15 cellular contexts compared by ENCODE assay signal in genomic region chr20:57960803-57961575, GRCh38.
"Had no signal": no experiment of that assay in that cellular context is flagged by ENCODE, and none has a peak within 500 bp of the region (broad histone marks: within the 10 kb centered on the region; RNA-seq: fewer than 3 reads in every experiment).

No MANE protein-coding gene starts in this region.

- H3K9me3 Mint-ChIP-seq: activated T-helper 17 cell treated with anti-CD3 and anti-CD28 coated beads, Interleukin-2, amount 50 U/mL, for 72 hours; mesothelial cell of epicardium; stimulated activated effector memory CD8-positive, alpha-beta T cell treated with anti-CD3 and anti-CD28 coated beads, Interleukin-12 subunit alpha, Interleukin-12 subunit beta, amount 100 ng/mL, for 72 hours had no signal

- H3K27ac Mint-ChIP-seq: activated T-helper 17 cell treated with anti-CD3 and anti-CD28 coated beads, Interleukin-2, amount 50 U/mL, for 72 hours; mesothelial cell of epicardium; stimulated activated effector memory CD8-positive, alpha-beta T cell treated with anti-CD3 and anti-CD28 coated beads, Interleukin-12 subunit alpha, Interleukin-12 subunit beta, amount 100 ng/mL, for 72 hours had no signal

- DNase-seq: activated CD4-positive, alpha-beta T cell treated with anti-CD3 and anti-CD28 coated beads for 1 hour; activated CD4-positive, alpha-beta T cell treated with anti-CD3 and anti-CD28 coated beads, Interleukin-2, amount 50 U/mL, for 48 hours; activated naive CD4-positive, alpha-beta T cell treated with Interleukin-2 at 50 U/mL for 16 hours; brain microvascular endothelial cell; cortex of kidney; effector CD4-positive, alpha-beta T cell; esophagus squamous epithelium; lower lobe of right lung; pancreas; T-helper 9 cell; upper lobe of right lung had no signal

- ATAC-seq: activated T-helper 17 cell treated with anti-CD3 and anti-CD28 coated beads, Interleukin-2, amount 50 U/mL, for 72 hours; lower lobe of right lung; pancreas; stimulated activated effector memory CD8-positive, alpha-beta T cell treated with anti-CD3 and anti-CD28 coated beads, Interleukin-12 subunit alpha, Interleukin-12 subunit beta, amount 100 ng/mL, for 72 hours; upper lobe of right lung had no signal

- H3K36me3 ChIP-seq: brain microvascular endothelial cell, esophagus squamous epithelium, lower lobe of right lung, pancreas, thoracic aorta, upper lobe of right lung had no signal

- H3K4me3 Mint-ChIP-seq: activated T-helper 17 cell treated with anti-CD3 and anti-CD28 coated beads, Interleukin-2, amount 50 U/mL, for 72 hours; mesothelial cell of epicardium; stimulated activated effector memory CD8-positive, alpha-beta T cell treated with anti-CD3 and anti-CD28 coated beads, Interleukin-12 subunit alpha, Interleukin-12 subunit beta, amount 100 ng/mL, for 72 hours had no signal

- H3K4me1 ChIP-seq: lower lobe of right lung, upper lobe of right lung had no signal

- H3K27me3 ChIP-seq: brain microvascular endothelial cell, pancreas, upper lobe of right lung had no signal

- H3K9me3 ChIP-seq: esophagus squamous epithelium, lower lobe of right lung, pancreas, thoracic aorta, upper lobe of right lung had no signal

- H3K27ac ChIP-seq: brain microvascular endothelial cell, esophagus squamous epithelium, lower lobe of right lung, thoracic aorta, upper lobe of right lung had no signal

- H3K4me3 ChIP-seq: esophagus squamous epithelium, lower lobe of right lung, pancreas, thoracic aorta, upper lobe of right lung had no signal

- H3K4me1 Mint-ChIP-seq: activated T-helper 17 cell treated with anti-CD3 and anti-CD28 coated beads, Interleukin-2, amount 50 U/mL, for 72 hours; stimulated activated effector memory CD8-positive, alpha-beta T cell treated with anti-CD3 and anti-CD28 coated beads, Interleukin-12 subunit alpha, Interleukin-12 subunit beta, amount 100 ng/mL, for 72 hours had no signal

- H3K36me3 Mint-ChIP-seq: mesothelial cell of epicardium; stimulated activated effector memory CD8-positive, alpha-beta T cell treated with anti-CD3 and anti-CD28 coated beads, Interleukin-12 subunit alpha, Interleukin-12 subunit beta, amount 100 ng/mL, for 72 hours had no signal
